20 cellular contexts compared by ENCODE assay signal in genomic region chr3:106399773-106400172, GRCh38.
"Had no signal": no experiment of that assay in that cellular context is flagged by ENCODE, and none has a peak within 500 bp of the region (broad histone marks: within the 10 kb centered on the region; RNA-seq: fewer than 3 reads in every experiment).

No MANE protein-coding gene starts in this region.

- ATAC-seq: activated CD4-positive, alpha-beta T cell treated with anti-CD3 and anti-CD28 coated beads for 36 hours; activated naive CD4-positive, alpha-beta T cell treated with anti-CD3 and anti-CD28 coated beads, Interleukin-2, amount 50 U/mL, for 72 hours; effector memory CD8-positive, alpha-beta T cell; left colon; lower lobe of right lung; stimulated activated naive CD8-positive, alpha-beta T cell treated with anti-CD3 and anti-CD28 coated beads, Interleukin-15, Interleukin-2, amounts not matched to agents 100 U/mL and 50 U/mL, for 24 hours; WTC11 had no signal

- H3K4me1 ChIP-seq: adrenal gland, lower lobe of right lung, right atrium auricular region had no signal

- H3K27me3 Mint-ChIP-seq: activated CD4-positive, alpha-beta T cell treated with anti-CD3 and anti-CD28 coated beads for 36 hours; dendritic cell treated with granulocyte-macrophage colony-stimulating factor and Interleukin-4, amounts not matched to agents 40 ng/mL and 50 ng/mL, for 4 days; effector memory CD8-positive, alpha-beta T cell; progenitor cell of endocrine pancreas had no signal

- H3K4me3 Mint-ChIP-seq: activated CD4-positive, alpha-beta T cell treated with anti-CD3 and anti-CD28 coated beads for 36 hours; activated T-helper 1 cell treated with anti-CD3 and anti-CD28 coated beads, Interleukin-12 subunit alpha, Interleukin-12 subunit beta, Interleukin-2, Interleukin-4 antibody, amounts not matched to agents 30 ng/mL and 10 ng/mL and 1 ng/mL, durations not matched to agents 14 hours and 24 hours and 36 hours; dendritic cell treated with granulocyte-macrophage colony-stimulating factor and Interleukin-4, amounts not matched to agents 40 ng/mL and 50 ng/mL, for 4 days; effector memory CD8-positive, alpha-beta T cell; WTC11 had no signal

- H3K27ac Mint-ChIP-seq: activated CD4-positive, alpha-beta T cell treated with anti-CD3 and anti-CD28 coated beads for 36 hours; activated naive CD4-positive, alpha-beta T cell treated with anti-CD3 and anti-CD28 coated beads, Interleukin-2, amount 50 U/mL, for 72 hours; activated T-helper 1 cell treated with anti-CD3 and anti-CD28 coated beads, Interleukin-12 subunit alpha, Interleukin-12 subunit beta, Interleukin-2, Interleukin-4 antibody, amounts not matched to agents 30 ng/mL and 10 ng/mL and 1 ng/mL, durations not matched to agents 14 hours and 24 hours and 36 hours; dendritic cell treated with granulocyte-macrophage colony-stimulating factor and Interleukin-4, amounts not matched to agents 40 ng/mL and 50 ng/mL, for 4 days; effector memory CD8-positive, alpha-beta T cell; progenitor cell of endocrine pancreas; WTC11 had no signal

- H3K27me3 ChIP-seq: adrenal gland, right atrium auricular region, tibial artery had no signal

- DNase-seq: activated CD4-positive, alpha-beta T cell treated with anti-CD3 and anti-CD28 coated beads for 36 hours; activated CD4-positive, alpha-beta T cell treated with anti-CD3 and anti-CD28 coated beads, Interleukin-2, amount 50 U/mL, for 48 hours; activated gamma-delta T cell treated with Interleukin-2 at 50 U/mL for 16 hours; activated T-cell treated with anti-CD3 and anti-CD28 coated beads for 4 hours; adrenal gland; effector memory CD8-positive, alpha-beta T cell; islet precursor cell; left colon; lower lobe of right lung; nucleus accumbens; stimulated activated CD4-positive, alpha-beta T cell treated with anti-CD3 and anti-CD28 coated beads, Interleukin-2, amount 100 ng/mL, for 24 hours; stimulated activated naive CD8-positive, alpha-beta T cell treated with anti-CD3 and anti-CD28 coated beads, Interleukin-15, Interleukin-2, amounts not matched to agents 100 U/mL and 50 U/mL, for 24 hours; substantia nigra; tibial artery had no signal

- H3K9me3 Mint-ChIP-seq: activated T-helper 1 cell treated with anti-CD3 and anti-CD28 coated beads, Interleukin-12 subunit alpha, Interleukin-12 subunit beta, Interleukin-2, Interleukin-4 antibody, amounts not matched to agents 30 ng/mL and 10 ng/mL and 1 ng/mL, durations not matched to agents 14 hours and 24 hours and 36 hours; dendritic cell treated with granulocyte-macrophage colony-stimulating factor and Interleukin-4, amounts not matched to agents 40 ng/mL and 50 ng/mL, for 4 days; effector memory CD8-positive, alpha-beta T cell; WTC11 had no signal

- H3K36me3 Mint-ChIP-seq: WTC11 had no signal

- H3K27ac ChIP-seq: adrenal gland, lower lobe of right lung, right atrium auricular region, tibial artery had no signal

- H3K9me3 ChIP-seq: adrenal gland, lower lobe of right lung, right atrium auricular region, tibial artery had no signal

- H3K4me3 ChIP-seq: adrenal gland, lower lobe of right lung, right atrium auricular region, tibial artery had no signal

- H3K36me3 ChIP-seq: adrenal gland, lower lobe of right lung, right atrium auricular region, tibial artery had no signal
